ENCODE assay signal across 1 cellular context in the genomic region with DNA sequence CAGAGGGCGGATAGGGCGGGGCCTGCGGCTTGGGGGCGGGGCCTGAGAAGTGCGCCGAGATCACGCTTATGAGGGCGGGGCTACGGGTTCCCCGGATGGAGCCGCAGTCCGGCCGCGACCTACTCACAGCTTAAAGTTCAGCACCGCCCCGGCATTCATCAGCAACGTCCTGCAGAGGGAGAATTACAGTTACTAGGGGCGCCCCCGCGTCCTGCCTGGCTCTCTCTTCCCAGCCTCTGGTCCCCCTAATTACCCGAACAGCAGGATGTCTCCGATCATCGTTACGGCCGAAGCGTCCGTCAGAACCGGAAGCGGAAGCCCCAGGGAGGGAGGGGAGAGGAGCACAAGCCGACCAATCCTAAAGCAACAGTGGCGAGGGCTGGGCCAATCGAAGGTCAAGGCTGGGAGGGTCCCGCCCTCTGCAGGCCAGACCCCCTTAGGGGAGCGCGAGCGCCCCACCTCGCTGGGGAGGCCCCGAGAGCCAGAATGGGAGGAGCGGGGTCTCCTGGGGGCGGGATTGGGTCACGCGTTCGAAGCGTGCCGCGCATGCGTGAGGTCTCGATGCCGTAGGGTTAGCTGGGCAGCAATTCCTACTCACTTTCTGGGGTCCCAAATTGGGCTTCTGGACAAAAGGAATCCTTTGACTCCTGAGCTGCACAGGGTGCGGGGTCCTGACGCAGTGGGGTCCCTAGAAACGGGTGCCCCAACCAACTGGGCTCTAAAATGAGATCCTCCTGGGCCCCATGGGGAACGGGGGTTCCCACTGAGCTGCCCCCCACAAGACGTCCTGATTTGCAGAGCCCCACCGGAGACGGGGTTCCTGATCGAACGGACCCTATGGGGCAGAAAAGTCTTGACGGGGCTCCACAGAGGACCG.
TF ChIP-seq lines count a peak whose summit lies in the region.

TSS of gene SMIM7 (minus strand) at position 313 of the 877 bp plus-strand sequence. CDS start at position 279, 34 bp downstream.

TF ChIP-seq in K562, 482 proteins besides CTCF, POLR2A, EP300 and RAD21 (continued from another document and continues in another):
- TF ChIP-seq FOXM1 (IDR thresholded peaks at IDR 0.05; ENCODE audit: low read depth) (0 out of 2 replicates have a peak, but pooled peaks have one; percentile 39), FOXM1 (CRISPR knock-in tag; IDR thresholded peaks at IDR 0.05; ENCODE audit: low read depth) (no peak), NCOA1 (IDR thresholded peaks at IDR 0.05; ENCODE audit: low read depth) (no peak), GTF2B (IDR thresholded peaks at IDR 0.05; ENCODE audit: extremely low read depth, insufficient read length) (no peak), ZBTB1 (CRISPR knock-in tag; IDR thresholded peaks at IDR 0.05; ENCODE audit: borderline replicate concordance, low read depth) (peak; percentile 49; the same call in 1 of the 2 replicates), CTCFL (IDR thresholded peaks at IDR 0.05; ENCODE audit: borderline replicate concordance, insufficient read depth, low read depth, low read length, poor library complexity, severe bottlenecking) (peak; percentile 83), ZNF124 (CRISPR knock-in tag; IDR thresholded peaks at IDR 0.05) (no peak), BRCA1 (IDR thresholded peaks at IDR 0.05) (no peak), BRCA1 (CRISPR knock-in tag; IDR thresholded peaks at IDR 0.05) (no peak), HDAC3 (IDR thresholded peaks at IDR 0.05; ENCODE audit: borderline replicate concordance, partially characterized antibody) (no peak), FOXP1 (CRISPR knock-in tag; IDR thresholded peaks at IDR 0.05) (no peak), DIDO1 (tag; IDR thresholded peaks at IDR 0.05; ENCODE audit: low read depth) (peak; percentile 44; the same call in 1 of the 2 replicates), ATF1 (CRISPR knock-in tag; IDR thresholded peaks at IDR 0.05) (no peak), ATF1 (tag; IDR thresholded peaks at IDR 0.05) (peak; percentile 85), DACH1 (IDR thresholded peaks at IDR 0.05; ENCODE audit: partially characterized antibody) (no peak), TEAD1 (CRISPR knock-in tag; IDR thresholded peaks at IDR 0.05) (0 out of 4 replicates have a peak, but pooled peaks of 1 of the 2 experiments have one; percentile 11), MED1 (CRISPR knock-in tag; IDR thresholded peaks at IDR 0.05; ENCODE audit: borderline replicate concordance) (no peak), JUNB (CRISPR knock-in tag; conservative IDR thresholded peaks at IDR 0.05) (no peak), RBM39 (optimal IDR thresholded peaks at IDR 0.05; ENCODE audit: low read depth, low read length) (no peak), SMAD4 (CRISPR knock-in tag; conservative IDR thresholded peaks at IDR 0.05) (no peak), CHAMP1 (IDR thresholded peaks at IDR 0.05) (no peak), ZNF324 (CRISPR knock-in tag; IDR thresholded peaks at IDR 0.05) (no peak), FUS (optimal IDR thresholded peaks at IDR 0.05; ENCODE audit: low read depth, low read length) (no peak), E2F3 (CRISPR knock-in tag; IDR thresholded peaks at IDR 0.05) (no peak), MECOM (CRISPR knock-in tag; IDR thresholded peaks at IDR 0.05) (no peak), HIVEP1 (CRISPR knock-in tag; IDR thresholded peaks at IDR 0.05) (0 out of 2 replicates have a peak, but pooled peaks have one; percentile 35), NBN (IDR thresholded peaks at IDR 0.05; ENCODE audit: low read depth) (peak; percentile 42; the same call in 1 of the 2 replicates), ARID2 (IDR thresholded peaks at IDR 0.05) (no peak), NR1H2 (CRISPR knock-in tag; IDR thresholded peaks at IDR 0.05) (no peak), PHB (CRISPR knock-in tag; IDR thresholded peaks at IDR 0.05) (no peak), ZFP1 (CRISPR knock-in tag; IDR thresholded peaks at IDR 0.05) (no peak)
- TF ChIP-seq, protein P1, sequence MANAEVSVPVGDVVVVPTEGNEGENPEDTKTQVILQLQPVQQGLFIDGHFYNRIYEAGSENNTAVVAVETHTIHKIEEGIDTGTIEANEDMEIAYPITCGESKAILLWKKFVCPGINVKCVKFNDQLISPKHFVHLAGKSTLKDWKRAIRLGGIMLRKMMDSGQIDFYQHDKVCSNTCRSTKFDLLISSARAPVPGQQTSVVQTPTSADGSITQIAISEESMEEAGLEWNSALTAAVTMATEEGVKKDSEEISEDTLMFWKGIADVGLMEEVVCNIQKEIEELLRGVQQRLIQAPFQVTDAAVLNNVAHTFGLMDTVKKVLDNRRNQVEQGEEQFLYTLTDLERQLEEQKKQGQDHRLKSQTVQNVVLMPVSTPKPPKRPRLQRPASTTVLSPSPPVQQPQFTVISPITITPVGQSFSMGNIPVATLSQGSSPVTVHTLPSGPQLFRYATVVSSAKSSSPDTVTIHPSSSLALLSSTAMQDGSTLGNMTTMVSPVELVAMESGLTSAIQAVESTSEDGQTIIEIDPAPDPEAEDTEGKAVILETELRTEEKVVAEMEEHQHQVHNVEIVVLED (CRISPR knock-in tag; IDR thresholded peaks at IDR 0.05) = no peak; the same call in 1 of the 2 replicates
- TF ChIP-seq, protein P2, sequence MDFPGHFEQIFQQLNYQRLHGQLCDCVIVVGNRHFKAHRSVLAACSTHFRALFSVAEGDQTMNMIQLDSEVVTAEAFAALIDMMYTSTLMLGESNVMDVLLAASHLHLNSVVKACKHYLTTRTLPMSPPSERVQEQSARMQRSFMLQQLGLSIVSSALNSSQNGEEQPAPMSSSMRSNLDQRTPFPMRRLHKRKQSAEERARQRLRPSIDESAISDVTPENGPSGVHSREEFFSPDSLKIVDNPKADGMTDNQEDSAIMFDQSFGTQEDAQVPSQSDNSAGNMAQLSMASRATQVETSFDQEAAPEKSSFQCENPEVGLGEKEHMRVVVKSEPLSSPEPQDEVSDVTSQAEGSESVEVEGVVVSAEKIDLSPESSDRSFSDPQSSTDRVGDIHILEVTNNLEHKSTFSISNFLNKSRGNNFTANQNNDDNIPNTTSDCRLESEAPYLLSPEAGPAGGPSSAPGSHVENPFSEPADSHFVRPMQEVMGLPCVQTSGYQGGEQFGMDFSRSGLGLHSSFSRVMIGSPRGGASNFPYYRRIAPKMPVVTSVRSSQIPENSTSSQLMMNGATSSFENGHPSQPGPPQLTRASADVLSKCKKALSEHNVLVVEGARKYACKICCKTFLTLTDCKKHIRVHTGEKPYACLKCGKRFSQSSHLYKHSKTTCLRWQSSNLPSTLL (IDR thresholded peaks at IDR 0.05) = no peak
- TF ChIP-seq, protein P3, sequence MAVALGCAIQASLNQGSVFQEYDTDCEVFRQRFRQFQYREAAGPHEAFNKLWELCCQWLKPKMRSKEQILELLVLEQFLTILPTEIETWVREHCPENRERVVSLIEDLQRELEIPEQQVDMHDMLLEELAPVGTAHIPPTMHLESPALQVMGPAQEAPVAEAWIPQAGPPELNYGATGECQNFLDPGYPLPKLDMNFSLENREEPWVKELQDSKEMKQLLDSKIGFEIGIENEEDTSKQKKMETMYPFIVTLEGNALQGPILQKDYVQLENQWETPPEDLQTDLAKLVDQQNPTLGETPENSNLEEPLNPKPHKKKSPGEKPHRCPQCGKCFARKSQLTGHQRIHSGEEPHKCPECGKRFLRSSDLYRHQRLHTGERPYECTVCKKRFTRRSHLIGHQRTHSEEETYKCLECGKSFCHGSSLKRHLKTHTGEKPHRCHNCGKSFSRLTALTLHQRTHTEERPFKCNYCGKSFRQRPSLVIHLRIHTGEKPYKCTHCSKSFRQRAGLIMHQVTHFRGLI (CRISPR knock-in tag; IDR thresholded peaks at IDR 0.05) = no peak
- TF ChIP-seq, protein P4, sequence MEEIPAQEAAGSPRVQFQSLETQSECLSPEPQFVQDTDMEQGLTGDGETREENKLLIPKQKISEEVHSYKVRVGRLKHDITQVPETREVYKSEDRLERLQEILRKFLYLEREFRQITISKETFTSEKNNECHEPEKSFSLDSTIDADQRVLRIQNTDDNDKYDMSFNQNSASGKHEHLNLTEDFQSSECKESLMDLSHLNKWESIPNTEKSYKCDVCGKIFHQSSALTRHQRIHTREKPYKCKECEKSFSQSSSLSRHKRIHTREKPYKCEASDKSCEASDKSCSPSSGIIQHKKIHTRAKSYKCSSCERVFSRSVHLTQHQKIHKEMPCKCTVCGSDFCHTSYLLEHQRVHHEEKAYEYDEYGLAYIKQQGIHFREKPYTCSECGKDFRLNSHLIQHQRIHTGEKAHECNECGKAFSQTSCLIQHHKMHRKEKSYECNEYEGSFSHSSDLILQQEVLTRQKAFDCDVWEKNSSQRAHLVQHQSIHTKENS (CRISPR knock-in tag; IDR thresholded peaks at IDR 0.05) = no peak
- TF ChIP-seq, protein P5, sequence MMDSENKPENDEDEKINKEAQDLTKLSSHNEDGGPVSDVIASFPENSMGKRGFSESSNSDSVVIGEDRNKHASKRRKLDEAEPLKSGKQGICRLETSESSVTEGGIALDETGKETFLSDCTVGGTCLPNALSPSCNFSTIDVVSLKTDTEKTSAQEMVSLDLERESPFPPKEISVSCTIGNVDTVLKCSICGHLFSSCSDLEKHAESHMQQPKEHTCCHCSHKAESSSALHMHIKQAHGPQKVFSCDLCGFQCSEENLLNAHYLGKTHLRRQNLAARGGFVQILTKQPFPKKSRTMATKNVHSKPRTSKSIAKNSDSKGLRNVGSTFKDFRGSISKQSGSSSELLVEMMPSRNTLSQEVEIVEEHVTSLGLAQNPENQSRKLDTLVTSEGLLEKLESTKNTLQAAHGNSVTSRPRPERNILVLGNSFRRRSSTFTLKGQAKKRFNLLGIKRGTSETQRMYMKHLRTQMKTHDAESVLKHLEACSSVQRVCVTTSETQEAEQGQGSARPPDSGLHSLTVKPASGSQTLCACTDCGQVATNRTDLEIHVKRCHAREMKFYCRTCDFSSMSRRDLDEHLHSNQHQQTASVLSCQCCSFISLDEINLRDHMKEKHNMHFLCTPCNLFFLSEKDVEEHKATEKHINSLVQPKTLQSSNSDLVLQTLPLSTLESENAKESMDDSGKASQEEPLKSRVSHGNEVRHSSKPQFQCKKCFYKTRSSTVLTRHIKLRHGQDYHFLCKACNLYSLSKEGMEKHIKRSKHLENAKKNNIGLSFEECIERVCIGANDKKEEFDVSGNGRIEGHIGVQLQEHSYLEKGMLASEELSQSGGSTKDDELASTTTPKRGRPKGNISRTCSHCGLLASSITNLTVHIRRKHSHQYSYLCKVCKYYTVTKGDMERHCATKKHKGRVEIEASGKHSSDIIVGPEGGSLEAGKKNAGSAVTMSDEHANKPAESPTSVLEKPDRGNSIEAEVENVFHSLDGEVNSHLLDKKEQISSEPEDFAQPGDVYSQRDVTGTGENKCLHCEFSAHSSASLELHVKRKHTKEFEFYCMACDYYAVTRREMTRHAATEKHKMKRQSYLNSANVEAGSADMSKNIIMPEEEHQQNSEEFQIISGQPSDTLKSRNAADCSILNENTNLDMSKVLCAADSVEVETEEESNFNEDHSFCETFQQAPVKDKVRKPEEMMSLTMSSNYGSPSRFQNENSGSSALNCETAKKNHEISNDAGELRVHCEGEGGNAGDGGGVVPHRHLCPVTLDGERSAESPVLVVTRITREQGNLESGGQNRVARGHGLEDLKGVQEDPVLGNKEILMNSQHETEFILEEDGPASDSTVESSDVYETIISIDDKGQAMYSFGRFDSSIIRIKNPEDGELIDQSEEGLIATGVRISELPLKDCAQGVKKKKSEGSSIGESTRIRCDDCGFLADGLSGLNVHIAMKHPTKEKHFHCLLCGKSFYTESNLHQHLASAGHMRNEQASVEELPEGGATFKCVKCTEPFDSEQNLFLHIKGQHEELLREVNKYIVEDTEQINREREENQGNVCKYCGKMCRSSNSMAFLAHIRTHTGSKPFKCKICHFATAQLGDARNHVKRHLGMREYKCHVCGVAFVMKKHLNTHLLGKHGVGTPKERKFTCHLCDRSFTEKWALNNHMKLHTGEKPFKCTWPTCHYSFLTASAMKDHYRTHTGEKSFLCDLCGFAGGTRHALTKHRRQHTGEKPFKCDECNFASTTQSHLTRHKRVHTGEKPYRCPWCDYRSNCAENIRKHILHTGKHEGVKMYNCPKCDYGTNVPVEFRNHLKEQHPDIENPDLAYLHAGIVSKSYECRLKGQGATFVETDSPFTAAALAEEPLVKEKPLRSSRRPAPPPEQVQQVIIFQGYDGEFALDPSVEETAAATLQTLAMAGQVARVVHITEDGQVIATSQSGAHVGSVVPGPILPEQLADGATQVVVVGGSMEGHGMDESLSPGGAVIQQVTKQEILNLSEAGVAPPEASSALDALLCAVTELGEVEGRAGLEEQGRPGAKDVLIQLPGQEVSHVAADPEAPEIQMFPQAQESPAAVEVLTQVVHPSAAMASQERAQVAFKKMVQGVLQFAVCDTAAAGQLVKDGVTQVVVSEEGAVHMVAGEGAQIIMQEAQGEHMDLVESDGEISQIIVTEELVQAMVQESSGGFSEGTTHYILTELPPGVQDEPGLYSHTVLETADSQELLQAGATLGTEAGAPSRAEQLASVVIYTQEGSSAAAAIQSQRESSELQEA (IDR thresholded peaks at IDR 0.05; ENCODE audit: low read depth) = no peak
